ENCODE assay signal across 30 cellular contexts in genomic region chr13:101026328-101026727, GRCh38.
"Had no signal": no experiment of that assay in that cellular context is flagged by ENCODE, and none has a peak within 500 bp of the region (broad histone marks: within the 10 kb centered on the region; RNA-seq: fewer than 3 reads in every experiment).

No MANE protein-coding gene starts in this region.

- H3K4me1 Mint-ChIP-seq: immature natural killer cell; mesothelial cell of epicardium; naive B cell; stimulated activated effector memory CD8-positive, alpha-beta T cell treated with anti-CD3 and anti-CD28 coated beads, Interleukin-12 subunit alpha, Interleukin-12 subunit beta, amount 100 ng/mL, for 72 hours had no signal

- H3K79me2 ChIP-seq: parathyroid adenoma had no signal

- H3K27me3 ChIP-seq: colonic mucosa, esophagus squamous epithelium, heart right ventricle, neural progenitor cell, sigmoid colon, stomach, thyroid gland, vagina had no signal

- H3K4me1 ChIP-seq: colonic mucosa, esophagus squamous epithelium, heart right ventricle, parathyroid adenoma, sigmoid colon, stomach, thyroid gland, vagina had no signal

- H3K36me3 ChIP-seq: colonic mucosa, esophagus squamous epithelium, heart right ventricle, neural progenitor cell, sigmoid colon, stomach, thyroid gland, vagina had no signal

- H3K4me3 Mint-ChIP-seq: dendritic cell treated with granulocyte-macrophage colony-stimulating factor and Interleukin-4, amounts not matched to agents 40 ng/mL and 50 ng/mL, for 4 days; endodermal cell; immature natural killer cell; mesothelial cell of epicardium; naive B cell; natural killer cell treated with Interleukin-12 subunit alpha and Interleukin-12 subunit beta and Interleukin-15 and Interleukin-18, amount 100 ng/mL, for 72 hours; neural progenitor cell; stimulated activated effector memory CD8-positive, alpha-beta T cell treated with anti-CD3 and anti-CD28 coated beads, Interleukin-12 subunit alpha, Interleukin-12 subunit beta, amount 100 ng/mL, for 72 hours had no signal

- H2AFZ ChIP-seq: neural progenitor cell, parathyroid adenoma had no signal

- H3K27ac ChIP-seq: colonic mucosa, esophagus squamous epithelium, heart right ventricle, neural progenitor cell, parathyroid adenoma, sigmoid colon, stomach, thyroid gland, vagina had no signal

- H3K4me3 ChIP-seq: colonic mucosa, esophagus squamous epithelium, heart right ventricle, mucosa of descending colon, neural progenitor cell, sigmoid colon, stomach, thyroid gland, vagina had no signal

- H3K9me3 Mint-ChIP-seq: dendritic cell treated with granulocyte-macrophage colony-stimulating factor and Interleukin-4, amounts not matched to agents 40 ng/mL and 50 ng/mL, for 4 days; endodermal cell; neural progenitor cell had no signal

- H3K27ac Mint-ChIP-seq: dendritic cell treated with granulocyte-macrophage colony-stimulating factor and Interleukin-4, amounts not matched to agents 40 ng/mL and 50 ng/mL, for 4 days; endodermal cell; immature natural killer cell; mesothelial cell of epicardium; naive B cell; natural killer cell treated with Interleukin-12 subunit alpha and Interleukin-12 subunit beta and Interleukin-15 and Interleukin-18, amount 100 ng/mL, for 72 hours; neural progenitor cell; stimulated activated effector memory CD8-positive, alpha-beta T cell treated with anti-CD3 and anti-CD28 coated beads, Interleukin-12 subunit alpha, Interleukin-12 subunit beta, amount 100 ng/mL, for 72 hours had no signal

- H3K27me3 Mint-ChIP-seq: dendritic cell treated with granulocyte-macrophage colony-stimulating factor and Interleukin-4, amounts not matched to agents 40 ng/mL and 50 ng/mL, for 4 days; naive B cell; progenitor cell of endocrine pancreas had no signal

- H3K4me2 ChIP-seq: neural progenitor cell had no signal

- ATAC-seq: heart right ventricle; left colon; left ventricle myocardium superior; mucosa of descending colon; stimulated activated effector memory CD8-positive, alpha-beta T cell treated with anti-CD3 and anti-CD28 coated beads, Interleukin-12 subunit alpha, Interleukin-12 subunit beta, amount 100 ng/mL, for 72 hours had no signal

- DNase-seq: colonic mucosa; effector CD8-positive, alpha-beta T cell; endodermal cell; esophagus squamous epithelium; foreskin melanocyte; glutamatergic neuron; heart right ventricle; hypothalamus; immature natural killer cell; islet precursor cell; kidney glomerular epithelial cell; left ventricle myocardium superior; mesenchymal stem cell; mucosa of descending colon; naive B cell; sigmoid colon; stimulated activated CD4-positive, alpha-beta T cell treated with anti-CD3 and anti-CD28 coated beads, Interleukin-2, amount 100 ng/mL, for 24 hours; stimulated activated CD4-positive, alpha-beta T cell treated with anti-CD3 and anti-CD28 coated beads, Interleukin-4, amount 100 ng/mL, for 24 hours; stimulated activated naive CD4-positive, alpha-beta T cell treated with Interleukin-2 at 50 U/mL for 16 hours; stomach; thyroid gland had no signal

- H3K36me3 Mint-ChIP-seq: immature natural killer cell; mesothelial cell of epicardium; naive B cell; natural killer cell treated with Interleukin-12 subunit alpha and Interleukin-12 subunit beta and Interleukin-15 and Interleukin-18, amount 100 ng/mL, for 72 hours; neural progenitor cell; stimulated activated effector memory CD8-positive, alpha-beta T cell treated with anti-CD3 and anti-CD28 coated beads, Interleukin-12 subunit alpha, Interleukin-12 subunit beta, amount 100 ng/mL, for 72 hours had no signal
